ENCODE assay signal across 18 cellular contexts in the genomic region with DNA sequence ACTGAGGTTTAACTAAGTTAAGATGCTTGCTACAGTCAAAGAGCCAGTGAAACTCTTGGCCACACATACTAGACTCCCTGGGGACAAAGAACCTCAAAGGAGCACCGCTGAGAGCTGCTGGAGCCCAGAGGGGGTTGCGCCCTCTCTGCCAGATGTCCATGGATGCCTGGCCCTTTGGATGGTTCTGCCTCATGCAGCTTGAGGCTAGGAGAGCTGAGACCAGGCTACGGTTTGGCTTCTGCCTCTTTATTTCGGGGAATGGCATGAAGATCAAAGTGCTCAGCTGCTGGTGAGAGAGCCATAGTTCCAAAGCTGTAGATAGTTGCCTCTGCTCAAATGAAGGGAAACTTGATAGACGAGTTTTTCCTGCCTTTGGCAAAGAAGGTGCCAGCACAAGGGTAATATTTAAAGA. TPM values are rescaled to one million over a fixed set of nuclear protein-coding genes. Genes with fewer than 3 reads are reported as not detected.
A peak's percentile ranks its signal among the peaks of the same experiment; 100 is the strongest.
DNase-seq lines count a peak whose midpoint lies in the region; ATAC-seq and TF ChIP-seq lines count a peak whose summit lies in the region.
"Had no signal": no experiment of that assay in that cellular context is flagged by ENCODE, and none has a peak within 500 bp of the region (broad histone marks: within the 10 kb centered on the region; RNA-seq: fewer than 3 reads in every experiment).

No MANE protein-coding gene starts in this region.

- H3K36me3 ChIP-seq in upper lobe of right lung: no peaks in the 10 kb centered on the region
- H3K36me3 ChIP-seq: gastroesophageal sphincter had no signal

- no peak for TF ChIP-seq CTCF in MCF 10A (IDR thresholded peaks at IDR 0.05; ENCODE audit: unreplicated experiment)
- no peak for TF ChIP-seq CTCF in RWPE1 (conservative IDR thresholded peaks at IDR 0.05; ENCODE audit: low read depth)
- no peak for TF ChIP-seq CTCF in upper lobe of right lung (IDR thresholded peaks at IDR 0.05)

- no peaks in the 10 kb centered on the region for H3K36me3 Mint-ChIP-seq in MCF 10A (ENCODE audit: insufficient read depth, unreplicated experiment)
- H3K36me3 Mint-ChIP-seq: CD8-positive, alpha-beta memory T cell had no signal

- H3K4me1 ChIP-seq in upper lobe of right lung: no peaks in the 10 kb centered on the region
- H3K4me1 ChIP-seq: gastroesophageal sphincter, psoas muscle had no signal

- H3K27ac Mint-ChIP-seq in MCF 10A (ENCODE audit: low read depth, unreplicated experiment): no peak overlapping the region
- H3K27ac Mint-ChIP-seq: activated T-helper 17 cell treated with anti-CD3 and anti-CD28 coated beads, Interleukin-2, amount 50 U/mL, for 72 hours; CD8-positive, alpha-beta memory T cell; natural killer cell treated with Interleukin-12 subunit alpha and Interleukin-12 subunit beta and Interleukin-15 and Interleukin-18, amount 100 ng/mL, for 72 hours had no signal

- H3K4me3 ChIP-seq in upper lobe of right lung: no peak overlapping the region
- H3K4me3 ChIP-seq: gastroesophageal sphincter, psoas muscle had no signal

- H3K27ac ChIP-seq in RWPE1: no peak overlapping the region
- no peak overlapping the region for H3K27ac ChIP-seq in upper lobe of right lung
- H3K27ac ChIP-seq: gastroesophageal sphincter, psoas muscle had no signal

- H3K4me1 Mint-ChIP-seq in MCF 10A (ENCODE audit: insufficient read depth, unreplicated experiment): peaks cover 35% of the 10 kb centered on the region

- no peaks in the 10 kb centered on the region for H3K27me3 ChIP-seq in upper lobe of right lung

- no peaks in the 10 kb centered on the region for H3K9me3 ChIP-seq in upper lobe of right lung
- H3K9me3 ChIP-seq: gastroesophageal sphincter, psoas muscle had no signal

- in situ Hi-C loops in T47D (cut with HindIII; ENCODE audit: low pct_unique_long_range_greater_than_20kb, low sequenced_read_pairs): no loop called here

- no peak overlapping the region for H3K4me3 Mint-ChIP-seq in MCF 10A (ENCODE audit: unreplicated experiment)
- H3K4me3 Mint-ChIP-seq: activated T-helper 17 cell treated with anti-CD3 and anti-CD28 coated beads, Interleukin-2, amount 50 U/mL, for 72 hours; natural killer cell treated with Interleukin-12 subunit alpha and Interleukin-12 subunit beta and Interleukin-15 and Interleukin-18, amount 100 ng/mL, for 72 hours had no signal

- POLR2A ChIA-PET in MCF 10A (lab: Yijun Ruan, JAX): no interaction called here
- POLR2A ChIA-PET in RWPE1 (lab: Yijun Ruan, JAX; ENCODE audit: low non-redundant PET): no interaction called here

- BruUV-seq in MCF 10A (replicated peaks; lab: Mats Ljungman, UMichigan): no TSS peak

- intact Hi-C loops in MCF 10A (cut with micrococcal nuclease): no loop called here
- intact Hi-C loops in left colon (cut with DNase I, micrococcal nuclease): no loop called here
- intact Hi-C loops in upper lobe of right lung (cut with DNase I): no loop called here

- DNase-seq in T47D (ENCODE audit: low read depth in 1 of 2, low spot score in 1 of 2) (peak; percentile 30 to 79), MCF 10A (ENCODE audit: unreplicated experiment) (no peak), RWPE1 (ENCODE audit: low spot score) (peak; percentile 26), left colon (no peak), upper lobe of right lung (no peak), occipital lobe (lab: John Stamatoyannopoulos, UW) (no peak), activated gamma-delta T cell (lab: John Stamatoyannopoulos, UW) (no peak), iPS-NIHi7 (ENCODE audit: extremely low spot score) (no peak)
- DNase-seq: activated CD4-positive, CD25-positive, alpha-beta regulatory T cell; CD8-positive, alpha-beta memory T cell; psoas muscle; stimulated activated naive CD8-positive, alpha-beta T cell treated with anti-CD3 and anti-CD28 coated beads, Interleukin-15, Interleukin-2, amounts not matched to agents 100 U/mL and 50 U/mL, for 24 hours had no signal

- H3K27me3 Mint-ChIP-seq in MCF 10A (ENCODE audit: insufficient read depth, unreplicated experiment): no peaks in the 10 kb centered on the region

- CTCF ChIA-PET in MCF 10A (lab: Yijun Ruan, JAX) (interaction anchor here (1.1 kb wide), 1 partner anchor 9 kb away, joined by 4 read pairs; no protein-coding TSS in a partner anchor), RWPE1 (lab: Yijun Ruan, JAX) (interaction anchor here (0.8 kb wide), 1 partner anchor 9 kb away, joined by 3 read pairs; no protein-coding TSS in a partner anchor)

- ATAC-seq in left colon (peak; percentile 96), upper lobe of right lung (peak; percentile 54)
- ATAC-seq: activated T-helper 17 cell treated with anti-CD3 and anti-CD28 coated beads, Interleukin-2, amount 50 U/mL, for 72 hours; gastroesophageal sphincter; natural killer cell treated with Interleukin-12 subunit alpha and Interleukin-12 subunit beta and Interleukin-15 and Interleukin-18, amount 100 ng/mL, for 72 hours; psoas muscle; stimulated activated naive CD8-positive, alpha-beta T cell treated with anti-CD3 and anti-CD28 coated beads, Interleukin-15, Interleukin-2, amounts not matched to agents 100 U/mL and 50 U/mL, for 24 hours had no signal

- H3K9me3 Mint-ChIP-seq in MCF 10A (ENCODE audit: unreplicated experiment): no peaks in the 10 kb centered on the region
- H3K9me3 Mint-ChIP-seq: activated T-helper 17 cell treated with anti-CD3 and anti-CD28 coated beads, Interleukin-2, amount 50 U/mL, for 72 hours; CD8-positive, alpha-beta memory T cell had no signal

RNA-seq across cellular contexts. Expression of gene RASSF10, which starts 43.0 kb away (rescaled TPM):
- not detected in 2 replicates for total RNA-seq in MCF 10A (2022)
- total RNA-seq in left colon: 1 to 10 TPM; 1.0 to 1.5 TPM
- total RNA-seq in upper lobe of right lung: 4.8 TPM
- total RNA-seq in occipital lobe: 3.4 TPM
- total RNA-seq: activated T-helper 17 cell treated with anti-CD3 and anti-CD28 coated beads, Interleukin-2, amount 50 U/mL, for 72 hours; CD8-positive, alpha-beta memory T cell; G401; LHCN-M2; natural killer cell treated with Interleukin-12 subunit alpha and Interleukin-12 subunit beta and Interleukin-15 and Interleukin-18, amount 100 ng/mL, for 72 hours; T-helper 1 cell treated with Interleukin-12 subunit alpha and Interleukin-12 subunit beta and Interleukin-4 antibody, amounts not matched to agents 30 ng/mL and 1 ng/mL, for 36 hours had no signal

Comparison
In these comparisons a context has a peak if more than half of its experiments do, and no peak if none do; other contexts are left out.
1. DNase-seq: peak in T47D (2 of 2) and RWPE1 (single experiment); none in MCF 10A (single experiment), left colon (0 of 2), upper lobe of right lung (single experiment), occipital lobe (single experiment), activated gamma-delta T cell (single experiment) and iPS-NIHi7 (single experiment).